ENCODE assay signal across 19 cellular contexts in genomic region chr2:203692039-203692710, GRCh38. TPM values are rescaled to one million over a fixed set of nuclear protein-coding genes. Genes with fewer than 3 reads are reported as not detected.
DNase-seq lines count a peak whose midpoint lies in the region; ATAC-seq and TF ChIP-seq lines count a peak whose summit lies in the region.
"Had no signal": no experiment of that assay in that cellular context is flagged by ENCODE, and none has a peak within 500 bp of the region (broad histone marks: within the 10 kb centered on the region; RNA-seq: fewer than 3 reads in every experiment).

No MANE protein-coding gene starts in this region.

- H3K4me1 Mint-ChIP-seq in nephron progenitor cell: peaks cover 85% of the 10 kb centered on the region
- H3K4me1 Mint-ChIP-seq in T-helper 17 cell: peaks cover 3% of the 10 kb centered on the region

- H3K27ac ChIP-seq in right atrium auricular region: peak overlapping the region; percentile 0 to 47
- H3K27ac ChIP-seq in uterus: peak overlapping the region; percentile 41 to 63

- H3K27ac Mint-ChIP-seq in nephron progenitor cell (peak overlapping the region; percentile 99), T-helper 17 cell (no peak overlapping the region)
- H3K27ac Mint-ChIP-seq: activated naive CD8-positive, alpha-beta T cell treated with anti-CD3 and anti-CD28 coated beads, Interleukin-2, amount 50 U/mL, for 24 hours; activated T-helper 17 cell treated with anti-CD3 and anti-CD28 coated beads, Interleukin-2, amount 50 U/mL, for 72 hours had no signal

- no peak for TF ChIP-seq POLR2A in uterus (IDR thresholded peaks at IDR 0.05)

- H3K36me3 ChIP-seq in right atrium auricular region (no peaks in the 10 kb centered on the region), uterus (no peaks in the 10 kb centered on the region)

- TF ChIP-seq CTCF in right atrium auricular region (IDR thresholded peaks at IDR 0.05) (no peak), nephron progenitor cell (IDR thresholded peaks at IDR 0.05) (no peak), uterus (IDR thresholded peaks at IDR 0.05) (no peak)

- H3K36me3 Mint-ChIP-seq in nephron progenitor cell (ENCODE audit: low read depth): peaks cover 3% of the 10 kb centered on the region
- H3K36me3 Mint-ChIP-seq in T-helper 17 cell (ENCODE audit: low read depth): no peaks in the 10 kb centered on the region
- H3K36me3 Mint-ChIP-seq: naive thymus-derived CD8-positive, alpha-beta T cell had no signal

- H3K4me1 ChIP-seq in right atrium auricular region (peaks cover 0 to 40% of the 10 kb centered on the region in 2 donors), uterus (no peaks in the 10 kb centered on the region)

- H3K9me3 ChIP-seq in right atrium auricular region: no peaks in the 10 kb centered on the region
- no peaks in the 10 kb centered on the region for H3K9me3 ChIP-seq in uterus
- no peaks in the 10 kb centered on the region for H3K9me3 ChIP-seq in T-helper 17 cell (ENCODE audit: control insufficient read depth, low read length, poor library complexity, severe bottlenecking)

- DNase-seq in dermis blood vessel endothelial cell (peak; percentile 90), right atrium auricular region (ENCODE audit: low spot score) (no peak), nephron progenitor cell (peak; percentile 35), uterus (no peak), T-helper 17 cell (no peak)
- no peak for DNase-seq in activated CD4-positive, alpha-beta T cell treated with anti-CD3 and anti-CD28 coated beads for 48 hours
- DNase-seq: activated CD4-positive, alpha-beta T cell treated with anti-CD3 and anti-CD28 coated beads for 1 hour; activated naive CD8-positive, alpha-beta T cell treated with anti-CD3 and anti-CD28 coated beads, Interleukin-2, amount 50 U/mL, for 24 hours; AML-193; Calu3; naive thymus-derived CD8-positive, alpha-beta T cell; NCI-H2029 treated with DMSO at 0.1 percent for 48 hours; NCI-H510A treated with DMSO at 0.1 percent for 48 hours; retina; T1000 had no signal

- no peak overlapping the region for H3K4me3 ChIP-seq in right atrium auricular region
- H3K4me3 ChIP-seq in uterus: no peak overlapping the region

- intact Hi-C loops in uterus (cut with DNase I; ENCODE audit: low total_unique reads): no loop called here

- H3K27me3 ChIP-seq in right atrium auricular region (no peaks in the 10 kb centered on the region), uterus (no peaks in the 10 kb centered on the region)

- peaks cover 6% of the 10 kb centered on the region for H3K9me3 Mint-ChIP-seq in nephron progenitor cell
- H3K9me3 Mint-ChIP-seq: activated naive CD8-positive, alpha-beta T cell treated with anti-CD3 and anti-CD28 coated beads, Interleukin-2, amount 50 U/mL, for 24 hours; activated T-helper 17 cell treated with anti-CD3 and anti-CD28 coated beads, Interleukin-2, amount 50 U/mL, for 72 hours; naive thymus-derived CD8-positive, alpha-beta T cell had no signal

- H3K27me3 Mint-ChIP-seq in nephron progenitor cell (ENCODE audit: low read depth, poor library complexity) (peaks cover 2% of the 10 kb centered on the region), T-helper 17 cell (no peaks in the 10 kb centered on the region)
- H3K27me3 Mint-ChIP-seq: activated naive CD8-positive, alpha-beta T cell treated with anti-CD3 and anti-CD28 coated beads, Interleukin-2, amount 50 U/mL, for 24 hours; activated T-helper 17 cell treated with anti-CD3 and anti-CD28 coated beads, Interleukin-2, amount 50 U/mL, for 72 hours had no signal

- ATAC-seq in GM18873 (IDR thresholded peaks at IDR 0.05; ENCODE audit: low FRiP score, unreplicated experiment) (no peak), T-helper 17 cell (no peak)
- ATAC-seq: activated naive CD8-positive, alpha-beta T cell treated with anti-CD3 and anti-CD28 coated beads, Interleukin-2, amount 50 U/mL, for 24 hours; activated T-helper 17 cell treated with anti-CD3 and anti-CD28 coated beads, Interleukin-2, amount 50 U/mL, for 72 hours; naive thymus-derived CD8-positive, alpha-beta T cell had no signal

- peak overlapping the region; percentile 19 for H3K4me3 Mint-ChIP-seq in nephron progenitor cell
- H3K4me3 Mint-ChIP-seq in T-helper 17 cell: no peak overlapping the region
- H3K4me3 Mint-ChIP-seq: activated naive CD8-positive, alpha-beta T cell treated with anti-CD3 and anti-CD28 coated beads, Interleukin-2, amount 50 U/mL, for 24 hours; activated T-helper 17 cell treated with anti-CD3 and anti-CD28 coated beads, Interleukin-2, amount 50 U/mL, for 72 hours; naive thymus-derived CD8-positive, alpha-beta T cell had no signal

RNA-seq across cellular contexts. Expression of gene CD28, which starts 14.3 kb away (rescaled TPM):
- total RNA-seq in dermis blood vessel endothelial cell (under 0.01 and 0.05 TPM in 2 replicates), right atrium auricular region (1 to 10 TPM in 1 of 2 donors, under 1 TPM in 1; 0.55 to 1.6 TPM), uterus (1 to 10 TPM in 2 of 4 donors, under 1 TPM in 1, not detected in 1; 0.49 to 7.4 (median 1.5) TPM), T-helper 17 cell (100 to 1,000 TPM; 174 to 177 TPM)
- total RNA-seq: bronchial epithelial cell, Calu3, SK-MEL-5 had no signal

Comparison
In these comparisons a context has a peak if more than half of its experiments do, and no peak if none do; other contexts are left out.
1. DNase-seq: peak in dermis blood vessel endothelial cell (single experiment) and nephron progenitor cell (single experiment); none in right atrium auricular region (single experiment), uterus (0 of 2), activated CD4-positive, alpha-beta T cell treated with anti-CD3 and anti-CD28 coated beads for 48 hours (single experiment) and T-helper 17 cell (0 of 3).
2. RNA of gene CD28, which starts 14.3 kb away (total RNA-seq): 174 to 177 TPM in T-helper 17 cell; 0.55 to 1.6 TPM in right atrium auricular region, 0.49 to 7.4 TPM in uterus and under 0.01 to 0.05 TPM in dermis blood vessel endothelial cell; every median in the first group is over 10 times any median in the second.